In the genomic region with DNA sequence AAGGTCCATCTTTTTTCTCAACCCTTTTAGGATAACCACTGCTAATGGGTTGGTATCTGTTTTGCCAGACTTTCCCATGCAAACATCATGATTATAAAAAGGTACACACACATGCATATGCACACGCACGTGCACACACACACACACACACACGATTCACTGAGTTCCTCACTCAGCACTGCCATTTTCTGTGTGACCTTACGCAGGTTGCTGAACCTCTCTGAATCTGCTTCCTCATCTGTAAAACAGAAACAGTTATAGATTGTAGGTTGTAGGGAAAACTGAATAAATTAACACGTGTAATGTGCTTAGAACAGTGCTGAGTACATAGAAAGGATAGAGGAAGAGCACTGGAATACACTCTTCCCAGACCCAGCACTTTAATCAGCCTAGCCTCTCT, we compare ENCODE assay signal across 27 cellular contexts.
"Had no signal": no experiment of that assay in that cellular context is flagged by ENCODE, and none has a peak within 500 bp of the region (broad histone marks: within the 10 kb centered on the region; RNA-seq: fewer than 3 reads in every experiment).

No MANE protein-coding gene starts in this region.

- DNase-seq: stimulated activated CD4-positive, alpha-beta T cell treated with anti-CD3 and anti-CD28 coated beads, Interleukin-2, amount 100 ng/mL, for 48 hours; stimulated activated CD4-positive, alpha-beta T cell treated with anti-CD3 and anti-CD28 coated beads, Interleukin-4, amount 100 ng/mL, for 1 hour; stimulated activated CD4-positive, alpha-beta T cell treated with anti-CD3 and anti-CD28 coated beads, Interleukin-4, amount 100 ng/mL, for 24 hours; stimulated activated CD4-positive, alpha-beta T cell treated with anti-CD3 and anti-CD28 coated beads, Interleukin-4, amount 100 ng/mL, for 4 hours; stimulated activated CD8-positive, alpha-beta memory T cell treated with anti-CD3 and anti-CD28 coated beads, Interleukin-4, amount 100 ng/mL, for 48 hours; stimulated activated naive B cell treated with anti-CD40 and anti-IgM and Interleukin-4, amounts not matched to agents 10 μg/mL and 1 μg/mL and 100 μg/mL, for 72 hours; stimulated activated naive CD4-positive, alpha-beta T cell; stimulated activated naive CD4-positive, alpha-beta T cell treated with Interleukin-2 at 50 U/mL for 16 hours; stimulated activated naive CD8-positive, alpha-beta T cell treated with anti-CD3 and anti-CD28 coated beads, Interleukin-15, amount 100 ng/mL, for 72 hours; stimulated activated naive CD8-positive, alpha-beta T cell treated with anti-CD3 and anti-CD28 coated beads, Interleukin-15, Interleukin-2, amounts not matched to agents 100 U/mL and 50 U/mL, for 24 hours; stomach; substantia nigra; testis; thyroid gland; tibial artery; transverse colon; trophoblast cell; upper lobe of left lung; uterus had no signal

- H3K4me1 ChIP-seq: stomach, suprapubic skin, testis, thyroid gland, tibial artery, tibial nerve, upper lobe of left lung, upper lobe of right lung, uterus, vagina had no signal

- H3K9me3 ChIP-seq: suprapubic skin, testis, thoracic aorta, thyroid gland, transverse colon, upper lobe of right lung, uterus, vagina had no signal

- H3K27ac ChIP-seq: stomach, suprapubic skin, testis, thoracic aorta, thyroid gland, tibial artery, tibial nerve, transverse colon, upper lobe of left lung, upper lobe of right lung, uterus, vagina had no signal

- FAIRE-seq: urothelium cell line had no signal

- H3K27me3 ChIP-seq: testis, thyroid gland, uterus, vagina had no signal

- H3K4me3 ChIP-seq: stomach, suprapubic skin, testis, thoracic aorta, thyroid gland, tibial artery, tibial nerve, transverse colon, upper lobe of left lung, upper lobe of right lung, uterus, vagina had no signal

- H3K36me3 ChIP-seq: stomach, suprapubic skin, thoracic aorta, thyroid gland, tibial artery, tibial nerve, transverse colon, upper lobe of left lung, upper lobe of right lung, uterus, vagina had no signal

- ATAC-seq: stimulated activated effector memory CD8-positive, alpha-beta T cell treated with anti-CD3 and anti-CD28 coated beads, Interleukin-12 subunit alpha, Interleukin-12 subunit beta, amount 100 ng/mL, for 72 hours; stimulated activated memory B cell treated with anti-CD40 and anti-IgM and Interleukin-4, amounts not matched to agents 10 μg/mL and 1 μg/mL and 100 μg/mL, for 72 hours; stimulated activated naive B cell treated with anti-CD40 and anti-IgM and Interleukin-4, amounts not matched to agents 10 μg/mL and 1 μg/mL and 100 μg/mL, for 72 hours; stimulated activated naive CD8-positive, alpha-beta T cell treated with anti-CD3 and anti-CD28 coated beads, Interleukin-15, amount 100 ng/mL, for 72 hours; stimulated activated naive CD8-positive, alpha-beta T cell treated with anti-CD3 and anti-CD28 coated beads, Interleukin-15, Interleukin-2, amounts not matched to agents 100 U/mL and 50 U/mL, for 24 hours; upper lobe of right lung had no signal
